8 cellular contexts compared by ENCODE assay signal in the genomic region with DNA sequence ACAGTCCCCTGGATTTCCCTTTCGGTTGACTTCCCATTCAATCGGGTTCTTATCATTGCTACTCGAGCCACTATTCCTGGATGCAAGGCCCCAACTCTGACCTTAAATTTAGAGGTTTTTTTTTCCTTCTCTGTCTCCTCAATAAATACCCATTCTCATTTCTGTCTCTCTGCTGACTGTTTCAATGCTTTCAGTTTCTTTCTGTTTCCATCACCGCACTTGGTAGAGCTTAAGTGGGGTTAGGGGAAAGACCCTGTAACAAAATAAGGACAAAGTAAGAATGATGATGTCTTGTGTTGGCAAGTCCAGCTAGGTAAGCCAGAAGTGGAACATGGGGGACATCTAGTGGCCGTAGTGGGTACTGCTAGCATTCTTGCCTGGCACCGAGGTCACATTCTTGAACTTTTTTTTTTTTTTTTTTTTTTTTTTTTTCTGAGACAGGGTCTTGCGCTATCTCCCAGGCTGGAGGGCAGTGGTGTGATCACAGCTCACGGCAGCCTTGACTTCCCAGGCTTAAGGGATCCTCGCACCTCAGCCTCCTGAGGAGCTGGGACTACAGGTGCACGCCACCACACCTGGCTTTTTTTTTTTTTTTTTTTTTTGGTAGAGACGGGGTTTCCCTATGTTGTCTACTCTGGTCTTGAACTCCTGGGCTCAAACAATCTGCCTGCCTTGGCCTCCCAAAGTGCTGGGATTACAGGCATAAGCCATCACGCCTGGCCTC. TPM values are rescaled to one million over a fixed set of nuclear protein-coding genes. Genes with fewer than 3 reads are reported as not detected.
DNase-seq lines count a peak whose midpoint lies in the region; ATAC-seq and TF ChIP-seq lines count a peak whose summit lies in the region.

No MANE protein-coding gene starts in this region.

- no peaks in the 10 kb centered on the region for H3K36me3 Mint-ChIP-seq in HFFc6 (ENCODE audit: low read depth)
- H3K36me3 Mint-ChIP-seq in activated naive CD8-positive, alpha-beta T cell treated with anti-CD3 and anti-CD28 coated beads, Interleukin-2, amount 50 U/mL, for 24 hours (ENCODE audit: low read depth) = no peaks in the 10 kb centered on the region

- peak overlapping the region; percentile 91 for H3K27ac Mint-ChIP-seq in HFFc6
- H3K27ac Mint-ChIP-seq in activated naive CD8-positive, alpha-beta T cell treated with anti-CD3 and anti-CD28 coated beads, Interleukin-2, amount 50 U/mL, for 24 hours = peak overlapping the region; percentile 88

- H3K9me3 Mint-ChIP-seq in HFFc6 = no peaks in the 10 kb centered on the region
- no peaks in the 10 kb centered on the region for H3K9me3 Mint-ChIP-seq in activated naive CD8-positive, alpha-beta T cell treated with anti-CD3 and anti-CD28 coated beads, Interleukin-2, amount 50 U/mL, for 24 hours

- H3K36me3 ChIP-seq in left ventricle myocardium inferior = no peaks in the 10 kb centered on the region

- intact Hi-C loops in left ventricle myocardium inferior (cut with micrococcal nuclease) = loop anchor here (10.0 kb wide), 1 partner anchor 176 kb away; no protein-coding TSS in a partner anchor

- peak; percentile 79 for ATAC-seq in activated naive CD8-positive, alpha-beta T cell treated with anti-CD3 and anti-CD28 coated beads, Interleukin-2, amount 50 U/mL, for 24 hours
- no peak for ATAC-seq in HG02623 (IDR thresholded peaks at IDR 0.05; ENCODE audit: unreplicated experiment)

- H3K4me1 ChIP-seq in left ventricle myocardium inferior = peaks cover 12% of the 10 kb centered on the region

- H3K9me3 ChIP-seq in left ventricle myocardium inferior (replicated peaks) = no peaks in the 10 kb centered on the region

- no peak overlapping the region for H3K27ac ChIP-seq in left ventricle myocardium inferior (replicated peaks)

- no peaks in the 10 kb centered on the region; the same call in none of the 2 replicates for H3K27me3 Mint-ChIP-seq in HFFc6 (ENCODE audit: insufficient read depth)
- no peaks in the 10 kb centered on the region for H3K27me3 Mint-ChIP-seq in activated naive CD8-positive, alpha-beta T cell treated with anti-CD3 and anti-CD28 coated beads, Interleukin-2, amount 50 U/mL, for 24 hours

- H3K27me3 ChIP-seq in left ventricle myocardium inferior (ENCODE audit: low read depth) = no peaks in the 10 kb centered on the region

- DNase-seq in GM04503 (ENCODE audit: low read depth) (peak; percentile 37), HFFc6 (peak; percentile 81), NCI-H128 (lab: John Stamatoyannopoulos, UW; ENCODE audit: unreplicated experiment) (peak; percentile 58), SW480 (ENCODE audit: low spot score) (peak; percentile 78), left ventricle myocardium inferior (peak; percentile 77), retinal pigment epithelial cell (ENCODE audit: low read depth) (peak; percentile 58)
- peak; percentile 89 for DNase-seq in activated naive CD8-positive, alpha-beta T cell treated with anti-CD3 and anti-CD28 coated beads, Interleukin-2, amount 50 U/mL, for 24 hours

- H3K4me1 Mint-ChIP-seq in HFFc6 (ENCODE audit: low read depth) = peaks cover 21% of the 10 kb centered on the region
- H3K4me1 Mint-ChIP-seq in activated naive CD8-positive, alpha-beta T cell treated with anti-CD3 and anti-CD28 coated beads, Interleukin-2, amount 50 U/mL, for 24 hours = peaks cover 12% of the 10 kb centered on the region

- TF ChIP-seq CTCF in HFFc6 (IDR thresholded peaks at IDR 0.05) = peak; percentile 96
- peak; percentile 94 for TF ChIP-seq CTCF in left ventricle myocardium inferior (IDR thresholded peaks at IDR 0.05; ENCODE audit: borderline replicate concordance)
- peak; percentile 93 for TF ChIP-seq CTCF in retinal pigment epithelial cell (conservative IDR thresholded peaks at IDR 0.05; ENCODE audit: low read depth, low read length)

- H3K4me3 Mint-ChIP-seq in HFFc6 = peak overlapping the region; percentile 33
- H3K4me3 Mint-ChIP-seq in activated naive CD8-positive, alpha-beta T cell treated with anti-CD3 and anti-CD28 coated beads, Interleukin-2, amount 50 U/mL, for 24 hours = peak overlapping the region; percentile 22

- H3K4me3 ChIP-seq in left ventricle myocardium inferior (no peak overlapping the region), retinal pigment epithelial cell (ENCODE audit: low read length) (no peak overlapping the region)

RNA-seq across cellular contexts. Expression of a gene that starts 40.3 kb away (rescaled TPM):
- 10 to 100 TPM; 18.8 to 24.3 (median 21.2) TPM for total RNA-seq in HFFc6 (2021; fragmentation: NEBNext Ultra II Directional; extraction: Animal tissue kit (Norgen Biotek cat#: 25700))
- total RNA-seq in left ventricle myocardium inferior = 16.5 TPM

RNA-seq across cellular contexts. Expression of a gene that starts 58.1 kb away (rescaled TPM):
- total RNA-seq in HFFc6 (2021; fragmentation: NEBNext Ultra II Directional; extraction: Animal tissue kit (Norgen Biotek cat#: 25700)) = 100 to 1,000 TPM in 4 of 6 experiments, 10 to 100 TPM in 2; 89.7 to 108 (median 105) TPM
- total RNA-seq in left ventricle myocardium inferior = 112 TPM

RNA-seq across cellular contexts. Expression of a gene that starts 59.5 kb away (rescaled TPM):
- 10 to 100 TPM; 21.0 to 25.5 (median 24.1) TPM for total RNA-seq in HFFc6 (2021; fragmentation: NEBNext Ultra II Directional; extraction: Animal tissue kit (Norgen Biotek cat#: 25700))
- 27.0 TPM for total RNA-seq in left ventricle myocardium inferior

Comparison
In these comparisons a context has a peak if more than half of its experiments do, and no peak if none do; other contexts are left out.
1. DNase-seq: peak in every context shown above with its lines; median percentile 89 in activated naive CD8-positive, alpha-beta T cell treated with anti-CD3 and anti-CD28 coated beads, Interleukin-2, amount 50 U/mL, for 24 hours; 81 in HFFc6; 78 in SW480; 77 in left ventricle myocardium inferior; 58 in NCI-H128; 58 in retinal pigment epithelial cell; 37 in GM04503.